In genomic region chr11:17750817-17751165, GRCh38 we compare ENCODE assay signal across 37 cellular contexts. TPM values are rescaled to one million over a fixed set of nuclear protein-coding genes. Genes with fewer than 3 reads are reported as not detected.
"Had no signal": no experiment of that assay in that cellular context is flagged by ENCODE, and none has a peak within 500 bp of the region (broad histone marks: within the 10 kb centered on the region; RNA-seq: fewer than 3 reads in every experiment).

No MANE protein-coding gene starts in this region.

- H3K27me3 ChIP-seq: body of pancreas had no signal

- H3K4me1 Mint-ChIP-seq: activated CD4-positive, alpha-beta T cell treated with anti-CD3 and anti-CD28 coated beads for 36 hours; activated CD4-positive, alpha-beta T cell treated with anti-CD3 and anti-CD28 coated beads, Interleukin-2, amount 10 ng/mL, durations not matched to agents 24 days and 14 days; T-helper 17 cell had no signal

- FAIRE-seq: colon, endometrium, endothelial cell of umbilical vein had no signal

- DNase-seq: activated CD4-positive, alpha-beta memory T cell treated with anti-CD3 and anti-CD28 coated beads for 36 hours; activated CD4-positive, alpha-beta T cell treated with anti-CD3 and anti-CD28 coated beads for 36 hours; activated CD4-positive, alpha-beta T cell treated with anti-CD3 and anti-CD28 coated beads, Interleukin-2, amount 10 ng/mL, durations not matched to agents 24 days and 14 days; activated CD4-positive, CD25-positive, alpha-beta regulatory T cell; activated CD4-positive, CD25-positive, alpha-beta regulatory T cell treated with anti-CD3 and anti-CD28 coated beads, Interleukin-2, amount 50 U/mL, for 72 hours; activated CD8-positive, alpha-beta memory T cell treated with anti-CD3 and anti-CD28 coated beads, Interleukin-2, amount 50 U/mL, for 48 hours; activated gamma-delta T cell; activated naive CD4-positive, alpha-beta T cell treated with anti-CD3 and anti-CD28 coated beads, Interleukin-2, amount 50 U/mL, for 16 hours; activated naive CD4-positive, alpha-beta T cell treated with Interleukin-2 at 50 U/mL for 16 hours; activated T-cell treated with anti-CD3 and anti-CD28 coated beads for 4 hours; activated T-cell treated with anti-CD3 and anti-CD28 coated beads, Interleukin-2, amount 50 U/mL, for 24 hours; activated T-cell treated with anti-CD3 and anti-CD28 coated beads, Interleukin-2, amount 50 U/mL, for 72 hours; amniotic stem cell; body of pancreas; caudate nucleus; cortex of kidney; dermis blood vessel endothelial cell; effector CD8-positive, alpha-beta T cell; esophagus squamous epithelium; foreskin melanocyte; T-helper 1 cell; T-helper 17 cell; T1000 had no signal

- H3K27ac ChIP-seq: body of pancreas, epithelial cell of prostate, esophagus squamous epithelium, gastroesophageal sphincter had no signal

- H3K9me3 ChIP-seq: body of pancreas, esophagus squamous epithelium, gastroesophageal sphincter had no signal

- H3K4me1 ChIP-seq: body of pancreas, esophagus squamous epithelium, gastroesophageal sphincter had no signal

- H3K4me3 ChIP-seq: body of pancreas, esophagus squamous epithelium, gastroesophageal sphincter had no signal

- H3K27me3 Mint-ChIP-seq: activated CD4-positive, alpha-beta T cell treated with anti-CD3 and anti-CD28 coated beads, Interleukin-2, amount 10 ng/mL, durations not matched to agents 24 days and 14 days had no signal

- H3K4me3 Mint-ChIP-seq: activated CD4-positive, alpha-beta memory T cell treated with anti-CD3 and anti-CD28 coated beads for 36 hours; activated CD4-positive, alpha-beta T cell treated with anti-CD3 and anti-CD28 coated beads for 36 hours; activated CD4-positive, alpha-beta T cell treated with anti-CD3 and anti-CD28 coated beads, Interleukin-2, amount 10 ng/mL, durations not matched to agents 24 days and 14 days; activated naive CD8-positive, alpha-beta T cell; activated T-cell treated with anti-CD3 and anti-CD28 coated beads, Interleukin-2, amount 50 U/mL, for 24 hours; activated T-cell treated with anti-CD3 and anti-CD28 coated beads, Interleukin-2, amount 50 U/mL, for 72 hours; T-helper 17 cell; T-helper 2 cell treated with Interferon-gamma antibody and Interleukin-4, amounts not matched to agents 5 μg/mL and 100 μg/mL, for 36 hours had no signal

- H3K27ac Mint-ChIP-seq: activated CD4-positive, alpha-beta memory T cell treated with anti-CD3 and anti-CD28 coated beads for 36 hours; activated CD4-positive, alpha-beta T cell treated with anti-CD3 and anti-CD28 coated beads for 36 hours; activated CD4-positive, alpha-beta T cell treated with anti-CD3 and anti-CD28 coated beads, Interleukin-2, amount 10 ng/mL, durations not matched to agents 24 days and 14 days; activated naive CD8-positive, alpha-beta T cell; activated T-cell treated with anti-CD3 and anti-CD28 coated beads, Interleukin-2, amount 50 U/mL, for 24 hours; activated T-cell treated with anti-CD3 and anti-CD28 coated beads, Interleukin-2, amount 50 U/mL, for 72 hours; T-helper 17 cell; T-helper 2 cell treated with Interferon-gamma antibody and Interleukin-4, amounts not matched to agents 5 μg/mL and 100 μg/mL, for 36 hours had no signal

- H3K9me3 Mint-ChIP-seq: activated CD4-positive, alpha-beta memory T cell treated with anti-CD3 and anti-CD28 coated beads for 36 hours; activated CD4-positive, alpha-beta T cell treated with anti-CD3 and anti-CD28 coated beads, Interleukin-2, amount 10 ng/mL, durations not matched to agents 24 days and 14 days; activated T-cell treated with anti-CD3 and anti-CD28 coated beads, Interleukin-2, amount 50 U/mL, for 24 hours; activated T-cell treated with anti-CD3 and anti-CD28 coated beads, Interleukin-2, amount 50 U/mL, for 72 hours; T-helper 2 cell treated with Interferon-gamma antibody and Interleukin-4, amounts not matched to agents 5 μg/mL and 100 μg/mL, for 36 hours had no signal

- H3K36me3 Mint-ChIP-seq: activated CD4-positive, alpha-beta memory T cell treated with anti-CD3 and anti-CD28 coated beads for 36 hours; activated naive CD8-positive, alpha-beta T cell had no signal

- ATAC-seq: activated CD4-positive, alpha-beta T cell treated with anti-CD3 and anti-CD28 coated beads for 36 hours; activated T-cell treated with anti-CD3 and anti-CD28 coated beads, Interleukin-2, amount 50 U/mL, for 72 hours; body of pancreas; gastroesophageal sphincter; T-helper 17 cell had no signal

- H3K36me3 ChIP-seq: esophagus squamous epithelium, gastroesophageal sphincter had no signal

RNA-seq across cellular contexts. Expression of gene KCNC1, which starts 16.2 kb away (rescaled TPM):
- total RNA-seq: activated CD4-positive, alpha-beta memory T cell treated with anti-CD3 and anti-CD28 coated beads for 36 hours; activated CD4-positive, alpha-beta T cell treated with anti-CD3 and anti-CD28 coated beads for 36 hours; activated CD4-positive, alpha-beta T cell treated with anti-CD3 and anti-CD28 coated beads, Interleukin-2, amount 10 ng/mL, durations not matched to agents 24 days and 14 days; activated T-cell treated with anti-CD3 and anti-CD28 coated beads, Interleukin-2, amount 50 U/mL, for 72 hours; aorta; dermis blood vessel endothelial cell; endothelial cell of umbilical vein; esophagus squamous epithelium; fibroblast of villous mesenchyme; glomerular endothelial cell; T-helper 17 cell had no signal
- polyA plus RNA-seq: aorta, endothelial cell of umbilical vein, fibroblast of lung had no signal

RNA-seq across cellular contexts. Expression of gene MYOD1, which starts 31.4 kb away (rescaled TPM):
- total RNA-seq: activated CD4-positive, alpha-beta memory T cell treated with anti-CD3 and anti-CD28 coated beads for 36 hours; activated CD4-positive, alpha-beta T cell treated with anti-CD3 and anti-CD28 coated beads for 36 hours; activated CD4-positive, alpha-beta T cell treated with anti-CD3 and anti-CD28 coated beads, Interleukin-2, amount 10 ng/mL, durations not matched to agents 24 days and 14 days; activated T-cell treated with anti-CD3 and anti-CD28 coated beads, Interleukin-2, amount 50 U/mL, for 72 hours; aorta; body of pancreas; chondrocyte; dermis blood vessel endothelial cell; endothelial cell of umbilical vein; esophagus squamous epithelium; fibroblast of lung; gastroesophageal sphincter; glomerular endothelial cell; T-helper 17 cell had no signal
- polyA plus RNA-seq: adipose tissue, aorta, endothelial cell of umbilical vein, esophagus, fibroblast of lung had no signal
